In the genomic region with DNA sequence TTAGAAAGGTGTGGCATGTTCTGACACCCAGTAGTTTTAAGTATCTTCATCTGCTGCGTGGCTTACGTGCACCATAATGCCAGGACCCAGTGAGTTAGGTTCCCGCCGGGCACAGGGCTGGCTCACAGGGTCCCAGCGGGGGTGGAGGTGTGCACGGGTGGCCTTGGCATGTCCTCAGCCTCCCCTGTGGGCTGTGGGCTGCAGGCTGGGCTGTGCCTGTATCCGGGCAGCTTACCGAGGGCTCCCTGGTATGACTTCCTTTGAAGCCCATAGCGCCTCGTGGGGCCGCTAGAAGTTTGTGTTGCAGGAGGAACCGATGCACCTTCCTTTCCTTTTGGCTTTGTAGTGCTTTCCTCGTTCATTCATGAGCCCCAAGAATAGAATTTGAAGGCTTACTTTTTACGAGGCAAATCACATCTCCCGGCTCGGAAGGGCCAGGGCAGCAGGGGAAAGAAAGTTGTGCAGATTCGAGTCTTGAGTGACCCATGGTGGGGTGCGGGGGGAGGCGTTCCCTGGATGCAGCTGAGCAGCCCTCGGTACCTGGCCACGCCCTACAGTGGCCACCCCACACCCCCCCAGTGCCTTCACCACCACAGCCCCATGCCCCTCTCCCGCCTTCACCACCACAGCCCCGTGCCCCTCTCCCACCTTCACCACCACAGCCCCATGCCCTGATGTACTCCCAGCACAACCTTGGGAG, we compare ENCODE assay signal across 22 cellular contexts.
"Had no signal": no experiment of that assay in that cellular context is flagged by ENCODE, and none has a peak within 500 bp of the region (broad histone marks: within the 10 kb centered on the region; RNA-seq: fewer than 3 reads in every experiment).

No MANE protein-coding gene starts in this region.

- H3K27me3 ChIP-seq: ovary, right atrium auricular region, thyroid gland had no signal

- H3K4me1 ChIP-seq: psoas muscle, right atrium auricular region, thyroid gland had no signal

- H3K36me3 Mint-ChIP-seq: activated naive CD4-positive, alpha-beta T cell treated with anti-CD3 and anti-CD28 coated beads, Interleukin-2, amount 10 ng/mL, durations not matched to agents 7 days and 5 days; naive thymus-derived CD4-positive, alpha-beta T cell; T-cell had no signal

- H3K4me3 Mint-ChIP-seq: activated CD4-positive, alpha-beta T cell treated with anti-CD3 and anti-CD28 coated beads for 36 hours; activated naive CD4-positive, alpha-beta T cell treated with anti-CD3 and anti-CD28 coated beads, Interleukin-2, amount 10 ng/mL, durations not matched to agents 7 days and 5 days; activated naive CD8-positive, alpha-beta T cell treated with anti-CD3 and anti-CD28 coated beads, Interleukin-2, amount 50 U/mL, for 24 hours; activated T-cell treated with anti-CD3 and anti-CD28 coated beads, Interleukin-2, amount 50 U/mL, for 4 hours; naive thymus-derived CD4-positive, alpha-beta T cell; T-cell; T-helper 2 cell treated with Interferon-gamma antibody and Interleukin-4, amounts not matched to agents 5 μg/mL and 100 μg/mL, for 36 hours had no signal

- DNase-seq: activated CD4-positive, alpha-beta T cell treated with anti-CD3 and anti-CD28 coated beads for 36 hours; activated CD4-positive, alpha-beta T cell treated with anti-CD3 and anti-CD28 coated beads, Interleukin-2, amount 50 U/mL, for 4 hours; activated CD8-positive, alpha-beta memory T cell treated with anti-CD3 and anti-CD28 coated beads, Interleukin-2, amount 50 U/mL, for 48 hours; activated naive CD4-positive, alpha-beta T cell treated with anti-CD3 and anti-CD28 coated beads, Interleukin-2, amount 10 ng/mL, durations not matched to agents 7 days and 5 days; activated naive CD8-positive, alpha-beta T cell treated with anti-CD3 and anti-CD28 coated beads, Interleukin-2, amount 50 U/mL, for 24 hours; activated T-cell treated with anti-CD3 and anti-CD28 coated beads, Interleukin-2, amount 50 U/mL, for 4 hours; effector CD4-positive, alpha-beta T cell; erythroblast; foreskin fibroblast; naive thymus-derived CD4-positive, alpha-beta T cell; psoas muscle; small intestine; stimulated activated CD4-positive, alpha-beta T cell treated with anti-CD3 and anti-CD28 coated beads, Interleukin-15, amount 100 ng/mL, for 24 hours; stimulated activated CD4-positive, alpha-beta T cell treated with anti-CD3 and anti-CD28 coated beads, Interleukin-2, amount 100 ng/mL, for 48 hours; stimulated activated naive CD8-positive, alpha-beta T cell treated with anti-CD3 and anti-CD28 coated beads, Interleukin-15, Interleukin-2, amounts not matched to agents 100 U/mL and 50 U/mL, for 24 hours; T-cell; thyroid gland had no signal

- H3K4me3 ChIP-seq: lung, ovary, psoas muscle, right atrium auricular region, thyroid gland had no signal

- H3K9me3 Mint-ChIP-seq: activated naive CD4-positive, alpha-beta T cell treated with anti-CD3 and anti-CD28 coated beads, Interleukin-2, amount 10 ng/mL, durations not matched to agents 7 days and 5 days; activated naive CD8-positive, alpha-beta T cell treated with anti-CD3 and anti-CD28 coated beads, Interleukin-2, amount 50 U/mL, for 24 hours; activated T-cell treated with anti-CD3 and anti-CD28 coated beads, Interleukin-2, amount 50 U/mL, for 4 hours; T-cell; T-helper 2 cell treated with Interferon-gamma antibody and Interleukin-4, amounts not matched to agents 5 μg/mL and 100 μg/mL, for 36 hours had no signal

- H3K27ac Mint-ChIP-seq: activated CD4-positive, alpha-beta T cell treated with anti-CD3 and anti-CD28 coated beads for 36 hours; activated naive CD4-positive, alpha-beta T cell treated with anti-CD3 and anti-CD28 coated beads, Interleukin-2, amount 10 ng/mL, durations not matched to agents 7 days and 5 days; activated naive CD8-positive, alpha-beta T cell treated with anti-CD3 and anti-CD28 coated beads, Interleukin-2, amount 50 U/mL, for 24 hours; naive thymus-derived CD4-positive, alpha-beta T cell; T-cell; T-helper 2 cell treated with Interferon-gamma antibody and Interleukin-4, amounts not matched to agents 5 μg/mL and 100 μg/mL, for 36 hours had no signal

- H3K36me3 ChIP-seq: ovary, right atrium auricular region, thyroid gland had no signal

- ATAC-seq: activated CD4-positive, alpha-beta T cell treated with anti-CD3 and anti-CD28 coated beads for 36 hours; activated naive CD8-positive, alpha-beta T cell treated with anti-CD3 and anti-CD28 coated beads, Interleukin-2, amount 50 U/mL, for 24 hours; activated T-cell treated with anti-CD3 and anti-CD28 coated beads, Interleukin-2, amount 50 U/mL, for 4 hours; left colon; naive thymus-derived CD4-positive, alpha-beta T cell; psoas muscle; stimulated activated naive CD8-positive, alpha-beta T cell treated with anti-CD3 and anti-CD28 coated beads, Interleukin-15, Interleukin-2, amounts not matched to agents 100 U/mL and 50 U/mL, for 24 hours; T-cell had no signal

- H3K9me3 ChIP-seq: ovary, psoas muscle, right atrium auricular region, thyroid gland had no signal

- H3K4me1 Mint-ChIP-seq: activated CD4-positive, alpha-beta T cell treated with anti-CD3 and anti-CD28 coated beads for 36 hours; activated naive CD4-positive, alpha-beta T cell treated with anti-CD3 and anti-CD28 coated beads, Interleukin-2, amount 10 ng/mL, durations not matched to agents 7 days and 5 days; activated naive CD8-positive, alpha-beta T cell treated with anti-CD3 and anti-CD28 coated beads, Interleukin-2, amount 50 U/mL, for 24 hours; T-cell had no signal

- H3K27ac ChIP-seq: ovary, psoas muscle, right atrium auricular region, thyroid gland had no signal
